22 cellular contexts compared by ENCODE assay signal in genomic region chr21:14833952-14834351, GRCh38.
DNase-seq lines count a peak whose midpoint lies in the region; ATAC-seq and TF ChIP-seq lines count a peak whose summit lies in the region.
"Had no signal": no experiment of that assay in that cellular context is flagged by ENCODE, and none has a peak within 500 bp of the region (broad histone marks: within the 10 kb centered on the region; RNA-seq: fewer than 3 reads in every experiment).

No MANE protein-coding gene starts in this region.

- no peaks in the 10 kb centered on the region for H3K4me1 ChIP-seq in mesendoderm (ENCODE audit: control insufficient read depth, low read depth, low read length)
- H3K4me1 ChIP-seq: BE2C, BLaER1 had no signal

- no peak overlapping the region for H2BK15ac ChIP-seq in mesendoderm (replicated peaks; ENCODE audit: low read depth)

- H3K4me3 ChIP-seq in mesendoderm (ENCODE audit: low read length) (no peak overlapping the region), coronary artery (no peak overlapping the region)
- H3K4me3 ChIP-seq: BLaER1, GM12878 had no signal

- H2BK5ac ChIP-seq in mesendoderm (ENCODE audit: low read length), result no peak overlapping the region

- no peaks in the 10 kb centered on the region for H3K36me3 ChIP-seq in mesendoderm (ENCODE audit: control insufficient read depth, insufficient read depth, low read length)
- H3K36me3 ChIP-seq: BE2C, BLaER1 had no signal

- no peak overlapping the region for H3K18ac ChIP-seq in mesendoderm (ENCODE audit: low read length)

- no peak overlapping the region for H3K9ac ChIP-seq in mesendoderm (ENCODE audit: low read length)
- H3K9ac ChIP-seq: BLaER1 had no signal

- no peak overlapping the region for H3K4ac ChIP-seq in mesendoderm (ENCODE audit: low read depth, low read length)

- H3K27ac ChIP-seq in mesendoderm (ENCODE audit: low read depth, low read length) (no peak overlapping the region), coronary artery (no peak overlapping the region)
- H3K27ac ChIP-seq: BLaER1 had no signal

- H3K79me2 ChIP-seq in mesendoderm (ENCODE audit: control insufficient read depth, insufficient read depth, low read length), result no peaks in the 10 kb centered on the region

- no peak overlapping the region for H4K8ac ChIP-seq in mesendoderm (ENCODE audit: low read depth, low read length)

- WGBS in mesendoderm (ENCODE audit: extremely low coverage, insufficient coverage, low lambda C conversion rate), result no CpG with 5 or more reads among the region's 1 CpG

- no peak for TF ChIP-seq CTCF in coronary artery (IDR thresholded peaks at IDR 0.05)

- H3K4me2 ChIP-seq in mesendoderm (ENCODE audit: low read length), result no peak overlapping the region
- H3K4me2 ChIP-seq: BLaER1 had no signal

- ATAC-seq in HG02973 (IDR thresholded peaks at IDR 0.05; ENCODE audit: unreplicated experiment), result no peak
- ATAC-seq: GM12878 had no signal

- H3K23ac ChIP-seq in mesendoderm (ENCODE audit: low read length), result no peak overlapping the region

- H3K79me1 ChIP-seq in mesendoderm (ENCODE audit: low read length), result no peaks in the 10 kb centered on the region

- H2AK5ac ChIP-seq in mesendoderm (ENCODE audit: low read length), result no peak overlapping the region

- no peak overlapping the region for H3K56ac ChIP-seq in mesendoderm (ENCODE audit: low read length)

- H2BK120ac ChIP-seq in mesendoderm (ENCODE audit: low read depth, low read length), result no peak overlapping the region

- DNase-seq in OCI-M1 (lab: John Stamatoyannopoulos, UW) (peak; percentile 18), mesendoderm (peak; percentile 33), Kasumi-1 (lab: John Stamatoyannopoulos, UW) (no peak), coronary artery (ENCODE audit: low spot score) (no peak)
- DNase-seq: 8988T; ACHN; BE2C; C1 segment of cervical spinal cord; CD4-positive, alpha-beta memory T cell; CD4-positive, CD25-positive, alpha-beta regulatory T cell; CD8-positive, alpha-beta memory T cell; COR-L47; DMS 273 treated with DMSO at 0.1 percent for 48 hours; DMS153; DMS53; DMS79; DND-41; EL; GDM1 had no signal

- no peak overlapping the region for H4K5ac ChIP-seq in mesendoderm (ENCODE audit: low read length)

- H3K27me3 ChIP-seq in mesendoderm (ENCODE audit: insufficient read depth, low read length, poor library complexity), result no peaks in the 10 kb centered on the region
- H3K27me3 ChIP-seq: BE2C, BLaER1 had no signal

Comparison
In these comparisons a context has a peak if more than half of its experiments do, and no peak if none do; other contexts are left out.
1. DNase-seq: peak in OCI-M1 (single experiment) and mesendoderm (single experiment); none in Kasumi-1 (0 of 2) and coronary artery (single experiment).